27 cellular contexts compared by ENCODE assay signal in the genomic region with DNA sequence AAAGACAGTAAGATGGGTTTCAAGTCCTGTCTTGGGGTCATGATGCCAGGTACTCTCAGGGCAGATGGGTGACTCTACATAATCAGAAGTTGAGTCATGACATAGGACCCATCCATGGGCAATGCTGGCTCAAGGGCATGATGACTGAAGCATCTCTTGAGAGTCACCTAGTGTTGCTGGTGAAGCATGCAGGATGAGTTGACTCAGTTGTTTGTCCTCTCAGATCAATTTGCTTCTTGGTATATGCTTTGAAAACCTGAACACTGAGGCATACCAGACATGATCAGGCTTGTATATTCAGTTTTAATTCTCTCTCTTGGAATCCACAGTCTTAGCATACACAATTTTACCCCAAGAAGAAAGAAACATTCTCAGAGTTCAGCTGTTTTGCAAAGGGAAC.
"Had no signal": no experiment of that assay in that cellular context is flagged by ENCODE, and none has a peak within 500 bp of the region (broad histone marks: within the 10 kb centered on the region; RNA-seq: fewer than 3 reads in every experiment).

No MANE protein-coding gene starts in this region.

- H3K4me3 ChIP-seq: dorsolateral prefrontal cortex, gastroesophageal sphincter, heart right ventricle, left lung, prostate gland, right atrium auricular region, smooth muscle cell, stomach, thyroid gland had no signal

- H3K27me3 ChIP-seq: dorsolateral prefrontal cortex, gastroesophageal sphincter, heart right ventricle, left lung, right atrium auricular region, stomach, thyroid gland had no signal

- H3K9me3 ChIP-seq: gastroesophageal sphincter, heart right ventricle, left lung, prostate gland, right atrium auricular region, stomach, thyroid gland had no signal

- H3K9me3 Mint-ChIP-seq: nephron progenitor cell, type B pancreatic cell had no signal

- H3K4me2 ChIP-seq: smooth muscle cell had no signal

- DNase-seq: central memory CD4-positive, alpha-beta T cell; dorsolateral prefrontal cortex; effector CD4-positive, alpha-beta T cell; foreskin fibroblast; glutamatergic neuron; heart right ventricle; hippocampal formation; left cardiac atrium; left lung; naive thymus-derived CD8-positive, alpha-beta T cell; nephron progenitor cell; nucleus accumbens; stimulated activated CD4-positive, alpha-beta T cell treated with anti-CD3 and anti-CD28 coated beads, Interleukin-12 subunit alpha, Interleukin-12 subunit beta, amount 100 ng/mL, for 4 hours; stimulated activated CD4-positive, alpha-beta T cell treated with anti-CD3 and anti-CD28 coated beads, Interleukin-2, amount 100 ng/mL, for 24 hours; stimulated activated CD4-positive, alpha-beta T cell treated with anti-CD3 and anti-CD28 coated beads, Interleukin-4, amount 100 ng/mL, for 24 hours; stimulated activated naive CD4-positive, alpha-beta T cell treated with Interleukin-2 at 50 U/mL for 16 hours; stomach; thyroid gland had no signal

- H3K4me3 Mint-ChIP-seq: naive thymus-derived CD8-positive, alpha-beta T cell; nephron progenitor cell; stimulated activated effector memory CD8-positive, alpha-beta T cell treated with anti-CD3 and anti-CD28 coated beads, Interleukin-12 subunit alpha, Interleukin-12 subunit beta, amount 100 ng/mL, for 72 hours; type B pancreatic cell had no signal

- H3K36me3 ChIP-seq: gastroesophageal sphincter, heart right ventricle, left lung, prostate gland, right atrium auricular region, stomach, thyroid gland had no signal

- H3K27me3 Mint-ChIP-seq: naive thymus-derived CD8-positive, alpha-beta T cell; type B pancreatic cell had no signal

- H3K27ac Mint-ChIP-seq: naive thymus-derived CD8-positive, alpha-beta T cell; nephron progenitor cell; stimulated activated effector memory CD8-positive, alpha-beta T cell treated with anti-CD3 and anti-CD28 coated beads, Interleukin-12 subunit alpha, Interleukin-12 subunit beta, amount 100 ng/mL, for 72 hours; type B pancreatic cell had no signal

- FAIRE-seq: colon, keratinocyte had no signal

- H3K36me3 Mint-ChIP-seq: naive thymus-derived CD8-positive, alpha-beta T cell; stimulated activated effector memory CD8-positive, alpha-beta T cell treated with anti-CD3 and anti-CD28 coated beads, Interleukin-12 subunit alpha, Interleukin-12 subunit beta, amount 100 ng/mL, for 72 hours; type B pancreatic cell had no signal

- H3K27ac ChIP-seq: dorsolateral prefrontal cortex, epithelial cell of prostate, gastroesophageal sphincter, heart right ventricle, left lung, prostate gland, right atrium auricular region, stomach, thyroid gland had no signal

- H3K4me1 Mint-ChIP-seq: naive thymus-derived CD8-positive, alpha-beta T cell; stimulated activated effector memory CD8-positive, alpha-beta T cell treated with anti-CD3 and anti-CD28 coated beads, Interleukin-12 subunit alpha, Interleukin-12 subunit beta, amount 100 ng/mL, for 72 hours had no signal

- H3K4me1 ChIP-seq: gastroesophageal sphincter, heart right ventricle, left lung, prostate gland, right atrium auricular region, stomach, thyroid gland had no signal
